25 cellular contexts compared by ENCODE assay signal in the genomic region with DNA sequence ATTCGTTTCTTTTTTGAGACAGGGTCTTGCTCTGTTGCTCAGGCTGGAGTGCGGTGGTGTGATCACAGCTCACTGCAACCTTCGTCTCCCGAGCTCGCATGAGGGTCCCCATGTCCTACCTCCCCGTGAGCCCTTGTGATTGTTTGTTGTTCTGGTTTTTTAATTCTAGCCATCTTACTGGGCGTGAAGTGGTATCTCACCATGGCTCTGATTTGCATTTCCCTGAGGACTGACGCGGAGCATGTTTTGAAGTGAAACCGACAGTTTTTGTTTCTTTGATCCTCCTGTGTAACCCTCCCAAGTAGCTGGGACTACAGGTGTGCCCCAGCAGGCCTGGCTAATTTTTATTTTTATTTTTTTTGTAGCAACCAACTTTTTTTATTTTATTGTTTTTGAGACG. TPM values are rescaled to one million over a fixed set of nuclear protein-coding genes. Genes with fewer than 3 reads are reported as not detected.
A peak's percentile ranks its signal among the peaks of the same experiment; 100 is the strongest.
DNase-seq lines count a peak whose midpoint lies in the region; ATAC-seq lines count a peak whose summit lies in the region.
"Had no signal": no experiment of that assay in that cellular context is flagged by ENCODE, and none has a peak within 500 bp of the region (broad histone marks: within the 10 kb centered on the region; RNA-seq: fewer than 3 reads in every experiment).

No MANE protein-coding gene starts in this region.

- peak overlapping the region in 1 of 10 experiments; percentile 11; a peak in 1 of 20 replicates for H3K4me3 ChIP-seq in BLaER1 treated with 17β-estradiol and CSF1 and Interleukin-3, amounts not matched to agents 10 nM and 100 nM
- H3K4me3 ChIP-seq in Karpas-422 (ENCODE audit: low read length): 0 out of 2 replicates have a peak overlapping the region, but pooled peaks have one; percentile 19
- H3K4me3 ChIP-seq: A549, K562, PC-9, psoas muscle, SJSA1, skin epidermis had no signal

- H3K27me3 ChIP-seq in BLaER1 treated with 17β-estradiol and CSF1 and Interleukin-3, amounts not matched to agents 10 nM and 100 nM: no peaks in the 10 kb centered on the region
- no peaks in the 10 kb centered on the region for H3K27me3 ChIP-seq in Karpas-422 (ENCODE audit: low read length)

- peaks cover 0 to 38% (median 16%) of the 10 kb centered on the region in 11 experiments; a peak in 16 of 22 replicates for H3K9me3 ChIP-seq in BLaER1 treated with 17β-estradiol and CSF1 and Interleukin-3, amounts not matched to agents 10 nM and 100 nM (replicated peaks in 1 of 11)
- no peaks in the 10 kb centered on the region for H3K9me3 ChIP-seq in Karpas-422 (ENCODE audit: low read length)
- H3K9me3 ChIP-seq: A549, psoas muscle, SJSA1 had no signal

- peak; percentile 40 for ATAC-seq in GM18861 (IDR thresholded peaks at IDR 0.05; ENCODE audit: unreplicated experiment)
- no peak for ATAC-seq in GM18498 (IDR thresholded peaks at IDR 0.05; ENCODE audit: unreplicated experiment)
- ATAC-seq: A549, K562, left lobe of liver, psoas muscle had no signal

- DNase-seq in Karpas-422 (peak; percentile 68), germinal center (ENCODE audit: low spot score) (peak; percentile 76), kidney tubule cell (ENCODE audit: low spot score) (no peak), putamen (ENCODE audit: low spot score) (no peak), NCI-H345 treated with DMSO at 0.1 percent for 48 hours (lab: John Stamatoyannopoulos, UW; ENCODE audit: unreplicated experiment) (no peak)
- DNase-seq: activated gamma-delta T cell; cortex of kidney; head of caudate nucleus; midbrain; NCI-H187; NCI-H2227 treated with DMSO at 0.1 percent for 48 hours; NCI-H774; PC-9; psoas muscle; stimulated activated CD4-positive, alpha-beta T cell treated with anti-CD3 and anti-CD28 coated beads, Interleukin-2, amount 100 ng/mL, for 48 hours; T-helper 2 cell; WERI-Rb-1 had no signal

- H3K79me2 ChIP-seq in Karpas-422 (ENCODE audit: low read length): no peaks in the 10 kb centered on the region

- H4K20me1 ChIP-seq in BLaER1 treated with 17β-estradiol and CSF1 and Interleukin-3, amounts not matched to agents 10 nM and 100 nM: peaks cover 0 to 30% (median 0%) of the 10 kb centered on the region in 11 experiments; a peak in 3 of 22 replicates
- H4K20me1 ChIP-seq in Karpas-422 (ENCODE audit: insufficient read depth, low read depth, low read length): no peaks in the 10 kb centered on the region

- H3K36me3 ChIP-seq in BLaER1 treated with 17β-estradiol and CSF1 and Interleukin-3, amounts not matched to agents 10 nM and 100 nM: peaks cover 0 to 59% (median 36%) of the 10 kb centered on the region in 11 experiments; a peak in 16 of 22 replicates
- H3K36me3 ChIP-seq in Karpas-422 (ENCODE audit: insufficient read depth, low read length): no peaks in the 10 kb centered on the region
- H3K36me3 ChIP-seq: SJSA1, WERI-Rb-1 had no signal

- peaks cover 37 to 77% (median 53%) of the 10 kb centered on the region in 10 experiments for H3K4me1 ChIP-seq in BLaER1 treated with 17β-estradiol and CSF1 and Interleukin-3, amounts not matched to agents 10 nM and 100 nM
- peaks cover 7% of the 10 kb centered on the region for H3K4me1 ChIP-seq in Karpas-422 (ENCODE audit: low read length)
- H3K4me1 ChIP-seq: A549, psoas muscle, SJSA1 had no signal

- H3K4me2 ChIP-seq in BLaER1 treated with 17β-estradiol and CSF1 and Interleukin-3, amounts not matched to agents 10 nM and 100 nM: peak overlapping the region; percentile 43 to 77 (median 57)
- H3K4me2 ChIP-seq in Karpas-422 (ENCODE audit: low read depth, low read length, poor library complexity, severe bottlenecking): peak overlapping the region; percentile 32
- H3K4me2 ChIP-seq: A549, PC-9 had no signal

- H3K27ac ChIP-seq in BLaER1 treated with 17β-estradiol and CSF1 and Interleukin-3, amounts not matched to agents 10 nM and 100 nM: peak overlapping the region; percentile 8 to 71 (median 62); a peak in 19 of 22 replicates
- no peak overlapping the region for H3K27ac ChIP-seq in Karpas-422 (ENCODE audit: low read length)
- H3K27ac ChIP-seq: A549, PC-9, psoas muscle, SJSA1, WERI-Rb-1 had no signal

- H3K9me2 ChIP-seq in Karpas-422 (replicated peaks; ENCODE audit: insufficient read depth, low read length): no peaks in the 10 kb centered on the region

- H2AFZ ChIP-seq in Karpas-422 (ENCODE audit: low read length): no peak overlapping the region
- H2AFZ ChIP-seq: PC-9 had no signal

- peak overlapping the region in 7 of 11 experiments; percentile 2 to 48 (median 31); a peak in 5 of 22 replicates for H3K9ac ChIP-seq in BLaER1 treated with 17β-estradiol and CSF1 and Interleukin-3, amounts not matched to agents 10 nM and 100 nM
- H3K9ac ChIP-seq in Karpas-422 (ENCODE audit: low read length): no peak overlapping the region

RNA-seq across cellular contexts. Expression of gene GNG7, which starts 21.7 kb away (rescaled TPM):
- total RNA-seq in Karpas-422 (2014; rRNA removed; shearing (Covaris generic); ENCODE audit: low replicate concordance): 0.19 and 1.3 TPM in 2 replicates

RNA-seq across cellular contexts. Expression of gene DIRAS1, which starts 40.4 kb away (rescaled TPM):
- not detected in 2 replicates for total RNA-seq in Karpas-422 (2014; rRNA removed; shearing (Covaris generic); ENCODE audit: low replicate concordance)
- total RNA-seq: SJSA1 had no signal

RNA-seq across cellular contexts. Expression of gene SLC39A3, which starts 59.0 kb away (rescaled TPM):
- total RNA-seq in Karpas-422 (2014; rRNA removed; shearing (Covaris generic); ENCODE audit: low replicate concordance): 28.6 and 55.3 TPM in 2 replicates

Comparison
In these comparisons a context has a peak if more than half of its experiments do, and no peak if none do; other contexts are left out.
1. DNase-seq: peak in Karpas-422 (single experiment) and germinal center (single experiment); none in kidney tubule cell (single experiment), putamen (single experiment) and NCI-H345 treated with DMSO at 0.1 percent for 48 hours (single experiment).